In genomic region chr3:24598691-24599090, GRCh38 we compare ENCODE assay signal across 13 cellular contexts.
DNase-seq lines count a peak whose midpoint lies in the region; ATAC-seq and TF ChIP-seq lines count a peak whose summit lies in the region.
"Had no signal": no experiment of that assay in that cellular context is flagged by ENCODE, and none has a peak within 500 bp of the region (broad histone marks: within the 10 kb centered on the region; RNA-seq: fewer than 3 reads in every experiment).

No MANE protein-coding gene starts in this region.

- intact Hi-C loops in OCI-LY7 (cut with micrococcal nuclease; ENCODE audit: unreplicated experiment) = no loop called here

- CTCF ChIA-PET in OCI-LY7 (lab: Charles Lee; ENCODE audit: unreplicated experiment) = no interaction called here

- H3K36me3 ChIP-seq in HAP-1 (replicated peaks) (no peaks in the 10 kb centered on the region), adipocyte (ENCODE audit: control insufficient read depth, insufficient read depth, low read length, severe bottlenecking) (no peaks in the 10 kb centered on the region), skeletal muscle satellite cell (ENCODE audit: insufficient read depth, low read length) (no peaks in the 10 kb centered on the region), OCI-LY7 (ENCODE audit: insufficient read depth, low read length) (no peaks in the 10 kb centered on the region)

- H3K79me2 ChIP-seq in OCI-LY7 (ENCODE audit: insufficient read depth, low read depth, low read length) = no peaks in the 10 kb centered on the region

- H3K27ac ChIP-seq in foreskin keratinocyte = no peak overlapping the region
- H3K27ac ChIP-seq in OCI-LY7 (ENCODE audit: low read depth, low read length, poor library complexity, severe bottlenecking) = no peak overlapping the region
- H3K27ac ChIP-seq: coronary artery had no signal

- ATAC-seq in foreskin keratinocyte = peak; percentile 35

- H3K4me3 ChIP-seq in HAP-1 (no peak overlapping the region), adipocyte (ENCODE audit: low read length) (peak overlapping the region; percentile 43), skeletal muscle satellite cell (ENCODE audit: low read length) (no peak overlapping the region), OCI-LY7 (ENCODE audit: low read depth, low read length, poor library complexity, severe bottlenecking) (no peak overlapping the region)
- H3K4me3 ChIP-seq: coronary artery had no signal

- H3K9me2 ChIP-seq in OCI-LY7 (ENCODE audit: insufficient read depth, low read length) = no peaks in the 10 kb centered on the region

- no TSS peak for BruUV-seq in OCI-LY7 (replicated peaks; lab: Mats Ljungman, UMichigan)

- H2AFZ ChIP-seq in OCI-LY7 (ENCODE audit: low read length) = no peak overlapping the region

- H3K9ac ChIP-seq in adipocyte (ENCODE audit: low read length) = no peak overlapping the region
- H3K9ac ChIP-seq in skeletal muscle satellite cell (ENCODE audit: low read depth, low read length) = no peak overlapping the region

- peaks cover 21% of the 10 kb centered on the region for H3K4me1 ChIP-seq in HAP-1
- peaks cover 47% of the 10 kb centered on the region for H3K4me1 ChIP-seq in adipocyte (ENCODE audit: control insufficient read depth, insufficient read depth, low read length)
- peaks cover 21% of the 10 kb centered on the region for H3K4me1 ChIP-seq in foreskin keratinocyte
- H3K4me1 ChIP-seq in skeletal muscle satellite cell (ENCODE audit: control insufficient read depth, insufficient read depth, low read length) = peaks cover 13% of the 10 kb centered on the region
- H3K4me1 ChIP-seq in OCI-LY7 (ENCODE audit: insufficient read depth, low read length, poor library complexity, severe bottlenecking) = no peaks in the 10 kb centered on the region

- POLR2A ChIA-PET in OCI-LY7 (lab: Charles Lee) = no interaction called here

- TF ChIP-seq CTCF in foreskin keratinocyte (conservative IDR thresholded peaks at IDR 0.05) (no peak), OCI-LY7 (conservative IDR thresholded peaks at IDR 0.05; ENCODE audit: low read length) (no peak)

- H3K27me3 ChIP-seq in HAP-1 (ENCODE audit: low read depth) (no peaks in the 10 kb centered on the region), adipocyte (replicated peaks; ENCODE audit: control insufficient read depth, insufficient read depth, low read length) (no peaks in the 10 kb centered on the region), foreskin keratinocyte (no peaks in the 10 kb centered on the region), skeletal muscle satellite cell (ENCODE audit: control insufficient read depth, insufficient read depth, low read length) (no peaks in the 10 kb centered on the region)

- H4K20me1 ChIP-seq in OCI-LY7 (ENCODE audit: insufficient read depth, low read length) = no peaks in the 10 kb centered on the region

- H3K9me3 ChIP-seq in HAP-1 (no peaks in the 10 kb centered on the region), adipocyte (ENCODE audit: control insufficient read depth, low read length) (no peaks in the 10 kb centered on the region), skeletal muscle satellite cell (replicated peaks; ENCODE audit: low read length) (no peaks in the 10 kb centered on the region), OCI-LY7 (ENCODE audit: low read length) (no peaks in the 10 kb centered on the region)

- in situ Hi-C loops in HAP-1 (cut with MboI; ENCODE audit: low sequenced_read_pairs) = no loop called here

- DNase-seq in HAP-1 (ENCODE audit: low spot score in 2 of 2) = peak; percentile 58 to 94
- peak; percentile 50 for DNase-seq in adipocyte (ENCODE audit: low read depth)
- DNase-seq in foreskin keratinocyte = peak; percentile 57 to 70
- no peak for DNase-seq in HuH-7.5 (ENCODE audit: low spot score)
- no peak for DNase-seq in NCI-H2081 (lab: John Stamatoyannopoulos, UW)
- DNase-seq in D341Med (ENCODE audit: low spot score) = no peak
- DNase-seq in OCI-LY7 (ENCODE audit: low spot score) = no peak
- DNase-seq: activated naive CD4-positive, alpha-beta T cell treated with anti-CD3 and anti-CD28 coated beads, Interleukin-2, amount 10 ng/mL, durations not matched to agents 7 days and 5 days; NCI-H1930; stimulated activated CD4-positive, alpha-beta T cell treated with anti-CD3 and anti-CD28 coated beads, Interleukin-4, amount 100 ng/mL, for 4 hours; T-helper 2 cell had no signal

- H3K4me2 ChIP-seq in skeletal muscle satellite cell (ENCODE audit: low read length) = peak overlapping the region; percentile 33
- H3K4me2 ChIP-seq in OCI-LY7 (ENCODE audit: low read length) = no peak overlapping the region

Comparison
In these comparisons a context has a peak if more than half of its experiments do, and no peak if none do; other contexts are left out.
1. DNase-seq: peak in HAP-1 (2 of 2), adipocyte (single experiment) and foreskin keratinocyte (2 of 2); none in HuH-7.5 (single experiment), NCI-H2081 (0 of 2), D341Med (single experiment) and OCI-LY7 (single experiment).